In genomic region chr20:5207138-5207537, GRCh38 we compare ENCODE assay signal across 8 cellular contexts.
"Had no signal": no experiment of that assay in that cellular context is flagged by ENCODE, and none has a peak within 500 bp of the region (broad histone marks: within the 10 kb centered on the region; RNA-seq: fewer than 3 reads in every experiment).

No MANE protein-coding gene starts in this region.

- FAIRE-seq: G401.6, GM12878, GM12891, GM12892, GM18507, GM19239 had no signal

- H3K4me3 ChIP-seq: GM12878 had no signal

- ATAC-seq: GM12878 had no signal

- DNase-seq: GDM1, GF-D8 had no signal
